ENCODE assay signal across 2 cellular contexts in genomic region chr16:2088759-2089358, GRCh38.
TF ChIP-seq lines count a peak whose summit lies in the region.

No MANE protein-coding gene starts in this region.

TF ChIP-seq in K562, 482 proteins besides CTCF, POLR2A, EP300 and RAD21:
- no peak for TF ChIP-seq POLR2B (IDR thresholded peaks at IDR 0.05; ENCODE audit: low read depth, partially characterized antibody)
- TF ChIP-seq THAP7 (CRISPR knock-in tag; IDR thresholded peaks at IDR 0.05): no peak
- no peak for TF ChIP-seq BRF1 (IDR thresholded peaks at IDR 0.05; ENCODE audit: borderline replicate concordance, extremely low read depth, insufficient read length)
- TF ChIP-seq ZFP36 (IDR thresholded peaks at IDR 0.05; ENCODE audit: low read depth, low read length, partially characterized antibody): no peak
- peak; percentile 10 for TF ChIP-seq RBM22 (IDR thresholded peaks at IDR 0.05; ENCODE audit: low read depth, low read length, poor library complexity, severe bottlenecking)
- TF ChIP-seq ZBTB33 (CRISPR knock-in tag; IDR thresholded peaks at IDR 0.05): no peak
- TF ChIP-seq ZNF384 (IDR thresholded peaks at IDR 0.05; ENCODE audit: low read depth, low read length): no peak
- no peak for TF ChIP-seq CREM (IDR thresholded peaks at IDR 0.05; ENCODE audit: low read depth)
- TF ChIP-seq BCL6 (CRISPR knock-in tag; IDR thresholded peaks at IDR 0.05): no peak
- peak; percentile 47; the same call in 1 of the 2 replicates for TF ChIP-seq POLR2G (IDR thresholded peaks at IDR 0.05; ENCODE audit: low read depth, low read length)
- no peak for TF ChIP-seq DDX20 (tag; IDR thresholded peaks at IDR 0.05; ENCODE audit: low read depth)
- no peak for TF ChIP-seq ZNF3 (CRISPR knock-in tag; IDR thresholded peaks at IDR 0.05)
- TF ChIP-seq ZBTB34 (CRISPR knock-in tag; IDR thresholded peaks at IDR 0.05): no peak
- no peak for TF ChIP-seq PHB2 (IDR thresholded peaks at IDR 0.05; ENCODE audit: low read depth)

TF ChIP-seq in HepG2, 621 proteins besides CTCF, POLR2A, EP300 and RAD21:
- TF ChIP-seq AGO2 (optimal IDR thresholded peaks at IDR 0.05; ENCODE audit: low read depth, low read length) (peak; percentile 0), REPIN1 (CRISPR knock-in tag; IDR thresholded peaks at IDR 0.05; ENCODE audit: borderline replicate concordance, low read depth) (no peak)
